In the genomic region with DNA sequence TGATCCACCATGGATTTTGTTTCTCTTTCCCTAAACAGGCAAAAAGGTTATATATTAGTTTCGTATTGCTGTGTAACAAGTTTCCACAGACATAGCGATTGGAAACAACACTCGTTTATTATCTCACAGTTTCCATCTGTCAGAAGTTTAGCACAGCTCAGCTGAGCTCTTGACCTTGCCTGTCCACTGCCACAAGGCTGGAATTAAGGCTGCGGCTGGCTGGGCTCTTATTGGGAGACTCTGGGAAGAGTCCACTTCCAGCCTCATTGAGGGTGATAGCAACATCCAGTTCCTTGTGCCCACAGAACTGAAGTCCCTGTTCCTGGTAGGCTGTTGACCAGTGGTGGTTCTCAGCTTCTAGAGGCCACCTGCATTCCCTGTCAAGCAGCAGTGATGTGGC, we compare ENCODE assay signal across 17 cellular contexts.
DNase-seq lines count a peak whose midpoint lies in the region; ATAC-seq and TF ChIP-seq lines count a peak whose summit lies in the region.
"Had no signal": no experiment of that assay in that cellular context is flagged by ENCODE, and none has a peak within 500 bp of the region (broad histone marks: within the 10 kb centered on the region; RNA-seq: fewer than 3 reads in every experiment).

No MANE protein-coding gene starts in this region.

- H3K4ac ChIP-seq in IMR-90 (ENCODE audit: low read depth, low read length), result no peak overlapping the region

- no peak for TF ChIP-seq RAD21 in IMR-90 (IDR thresholded peaks at IDR 0.05; ENCODE audit: low read length)

- H3K27me3 ChIP-seq in IMR-90 (ENCODE audit: control insufficient read depth, insufficient read depth, low read length) (no peaks in the 10 kb centered on the region), cardiac muscle cell (no peaks in the 10 kb centered on the region), skeletal muscle tissue (ENCODE audit: control insufficient read depth in 3 of 3, insufficient read depth in 3 of 3, low read length in 3 of 3) (no peaks in the 10 kb centered on the region), PC-3 (ENCODE audit: low read length) (no peaks in the 10 kb centered on the region)
- H3K27me3 ChIP-seq: BLaER1 had no signal

- H2AFZ ChIP-seq in IMR-90 (replicated peaks; ENCODE audit: low read length, poor library complexity), result no peak overlapping the region
- H2AFZ ChIP-seq in PC-3 (ENCODE audit: low read length), result no peak overlapping the region
- H2AFZ ChIP-seq: GM23248 had no signal

- H3K9me2 ChIP-seq in PC-3 (replicated peaks; ENCODE audit: low read length), result no peaks in the 10 kb centered on the region

- H3K27ac ChIP-seq in IMR-90 (ENCODE audit: insufficient read depth, low read length), result no peak overlapping the region
- H3K27ac ChIP-seq in cardiac muscle cell, result peak overlapping the region; percentile 34
- H3K27ac ChIP-seq in skeletal muscle tissue (ENCODE audit: low read depth, low read length), result peak overlapping the region; percentile 13
- H3K27ac ChIP-seq in PC-3 (ENCODE audit: low read length), result no peak overlapping the region
- H3K27ac ChIP-seq: BLaER1, GM23248 had no signal

- BruUV-seq in IMR-90 (replicated peaks; lab: Mats Ljungman, UMichigan), result no TSS peak
- BruUV-seq in PC-3 (replicated peaks; lab: Mats Ljungman, UMichigan), result no TSS peak

- CTCF ChIA-PET in IMR-90 (lab: Yijun Ruan, JAX) (no interaction called here), PC-3 (lab: Charles Lee) (no interaction called here)

- H2AK9ac ChIP-seq in IMR-90 (replicated peaks; ENCODE audit: low read depth, low read length, poor library complexity), result no peak overlapping the region

- H3K4me1 ChIP-seq in IMR-90 (ENCODE audit: control insufficient read depth, insufficient read depth, low read length) (peaks cover 18% of the 10 kb centered on the region), cardiac muscle cell (ENCODE audit: low read depth) (peaks cover 5% of the 10 kb centered on the region), skeletal muscle tissue (ENCODE audit: control insufficient read depth in 3 of 3, insufficient read depth in 3 of 3, low read length in 3 of 3) (peaks cover 0 to 4% (median 0%) of the 10 kb centered on the region in 3 donors), PC-3 (ENCODE audit: insufficient read depth, low read length) (peaks cover 12% of the 10 kb centered on the region; the same call in 1 of the 2 replicates)
- H3K4me1 ChIP-seq: BLaER1 had no signal

- no peak overlapping the region for H4K91ac ChIP-seq in IMR-90 (ENCODE audit: insufficient read depth, low read depth, low read length)

- peak overlapping the region; percentile 11; the same call in 1 of the 2 replicates for H2AK5ac ChIP-seq in IMR-90 (ENCODE audit: low read depth, low read length)

- no peak overlapping the region for H3K14ac ChIP-seq in IMR-90 (replicated peaks; ENCODE audit: low read depth, low read length)

- H4K20me1 ChIP-seq in IMR-90 (ENCODE audit: insufficient read depth, low read length) (no peaks in the 10 kb centered on the region; the same call in 1 of the 2 replicates), PC-3 (ENCODE audit: low read length) (no peaks in the 10 kb centered on the region)
- H4K20me1 ChIP-seq: BLaER1 had no signal

- DNase-seq in IMR-90 (no peak), cardiac muscle cell (ENCODE audit: low read depth in 1 of 2, low spot score in 1 of 2) (peak in 1 of 2 donors; percentile 25), left ventricle myocardium superior (no peak), nucleus accumbens (lab: John Stamatoyannopoulos, UW) (no peak), NCI-H2171 (lab: John Stamatoyannopoulos, UW) (no peak), PC-3 (no peak)
- DNase-seq: 8988T; AML-193; Calu3; CD4-positive, CD25-positive, alpha-beta regulatory T cell; DMS 273 treated with DMSO at 0.1 percent for 48 hours; GM23248 had no signal

- ATAC-seq in IMR-90 (ENCODE audit: low read depth) (no peak), left ventricle myocardium superior (peak; percentile 38), PC-3 (no peak)
- ATAC-seq: GM12878, HCT116, HepG2 had no signal

- no peak overlapping the region for H3K9ac ChIP-seq in IMR-90 (ENCODE audit: low read depth, low read length)
- H3K9ac ChIP-seq in skeletal muscle tissue (ENCODE audit: low read depth in 1 of 3, low read length in 3 of 3), result no peak overlapping the region
- no peak overlapping the region for H3K9ac ChIP-seq in PC-3 (ENCODE audit: low read length)
- H3K9ac ChIP-seq: BLaER1, GM23248 had no signal

- dilution Hi-C loops in IMR-90 (cut with HindIII; ENCODE audit: low sequenced_read_pairs, unreplicated experiment), result no loop called here

- POLR2A ChIA-PET in IMR-90 (lab: Charles Lee; ENCODE audit: unreplicated experiment) (no interaction called here), PC-3 (lab: Charles Lee; ENCODE audit: unreplicated experiment) (no interaction called here)

- H3K9me3 ChIP-seq in IMR-90 (ENCODE audit: control insufficient read depth, insufficient read depth, low read length) (no peaks in the 10 kb centered on the region), cardiac muscle cell (ENCODE audit: low read depth) (no peaks in the 10 kb centered on the region), skeletal muscle tissue (ENCODE audit: control insufficient read depth in 3 of 3, low read length in 3 of 3) (no peaks in the 10 kb centered on the region), PC-3 (ENCODE audit: low read length) (no peaks in the 10 kb centered on the region)
- H3K9me3 ChIP-seq: BLaER1 had no signal

- no peaks in the 10 kb centered on the region for H3F3A ChIP-seq in PC-3 (ENCODE audit: low read length, unreplicated experiment)

- no peaks in the 10 kb centered on the region for H3K79me2 ChIP-seq in PC-3 (ENCODE audit: low read length)

- 83% methylated on average over 1 of the region's 4 CpGs; no CpG with 5 or more reads in 1 of the 2 experiments for WGBS in IMR-90 (ENCODE audit: extremely low coverage in 2 of 2, insufficient read length in 1 of 2), 2 experiments

- H3K9me1 ChIP-seq in IMR-90 (ENCODE audit: insufficient read depth, low read length), result peaks cover 20% of the 10 kb centered on the region

- H3K56ac ChIP-seq in IMR-90 (ENCODE audit: extremely low read depth, insufficient read depth, low read length), result no peak overlapping the region

- in situ Hi-C loops in IMR-90 (cut with MboI; ENCODE audit: low sequenced_read_pairs), result no loop called here

- H4K5ac ChIP-seq in IMR-90 (ENCODE audit: low read depth, low read length), result no peak overlapping the region

- TF ChIP-seq CTCF in IMR-90 (conservative IDR thresholded peaks at IDR 0.05; ENCODE audit: low read depth, low read length) (no peak), cardiac muscle cell (IDR thresholded peaks at IDR 0.05; ENCODE audit: low read depth, low read length) (no peak), PC-3 (conservative IDR thresholded peaks at IDR 0.05; ENCODE audit: low read depth, low read length) (no peak)

- H3K79me1 ChIP-seq in IMR-90 (ENCODE audit: low read depth in 1 of 2, low read length in 2 of 2), result peaks cover 13 to 49% of the 10 kb centered on the region in 2 experiments; a peak in 3 of 4 replicates

- H3K4me2 ChIP-seq in IMR-90 (ENCODE audit: low read depth, low read length), result no peak overlapping the region
- H3K4me2 ChIP-seq in PC-3 (ENCODE audit: low read length), result no peak overlapping the region
- H3K4me2 ChIP-seq: BLaER1 had no signal

- H2BK15ac ChIP-seq in IMR-90 (ENCODE audit: low read depth, low read length), result 0 out of 3 replicates have a peak overlapping the region, but pooled peaks have one; percentile 23

- no peak overlapping the region for H2BK5ac ChIP-seq in IMR-90 (ENCODE audit: low read depth, low read length, poor library complexity, severe bottlenecking)

- H2BK20ac ChIP-seq in IMR-90 (ENCODE audit: low read depth, low read length), result no peak overlapping the region

- no peak overlapping the region for H3K18ac ChIP-seq in IMR-90 (ENCODE audit: low read depth, low read length)

- no peak overlapping the region for H3K23ac ChIP-seq in IMR-90 (ENCODE audit: low read depth, low read length)

- H3K4me3 ChIP-seq in IMR-90 (ENCODE audit: insufficient read depth, low read depth, low read length), result no peak overlapping the region
- H3K4me3 ChIP-seq in cardiac muscle cell, result no peak overlapping the region
- H3K4me3 ChIP-seq in skeletal muscle tissue (ENCODE audit: low read length in 3 of 3), result no peak overlapping the region
- H3K4me3 ChIP-seq in PC-3 (ENCODE audit: low read length), result no peak overlapping the region
- H3K4me3 ChIP-seq: BLaER1, GM12878, GM23248 had no signal

- no peak overlapping the region for H4K8ac ChIP-seq in IMR-90 (ENCODE audit: low read depth in 2 of 2, low read length in 2 of 2)

- H2BK120ac ChIP-seq in IMR-90 (ENCODE audit: low read depth, low read length), result no peak overlapping the region

- no peak for TF ChIP-seq POLR2A in IMR-90 (IDR thresholded peaks at IDR 0.05; ENCODE audit: low read depth, low read length)

- intact Hi-C loops in IMR-90 (cut with micrococcal nuclease), result no loop called here
- intact Hi-C loops in left ventricle myocardium superior (cut with micrococcal nuclease), result no loop called here
- intact Hi-C loops in PC-3 (cut with micrococcal nuclease), result no loop called here

- H3K36me3 ChIP-seq in IMR-90 (ENCODE audit: control insufficient read depth, insufficient read depth, low read length), result no peaks in the 10 kb centered on the region
- H3K36me3 ChIP-seq in cardiac muscle cell, result peaks cover 26% of the 10 kb centered on the region
- peaks cover 0 to 10% (median 6%) of the 10 kb centered on the region in 3 donors for H3K36me3 ChIP-seq in skeletal muscle tissue (ENCODE audit: control insufficient read depth in 3 of 3, insufficient read depth in 3 of 3, low read length in 3 of 3)
- H3K36me3 ChIP-seq in PC-3 (ENCODE audit: low read depth, low read length), result no peaks in the 10 kb centered on the region
- H3K36me3 ChIP-seq: BLaER1 had no signal

TF ChIP-seq in IMR-90, 13 proteins besides CTCF, POLR2A, EP300 and RAD21:
- TF ChIP-seq BHLHE40 (IDR thresholded peaks at IDR 0.05; ENCODE audit: low read depth, low read length) (no peak), MXI1 (IDR thresholded peaks at IDR 0.05; ENCODE audit: borderline replicate concordance, low read depth, low read length) (no peak), SMC3 (IDR thresholded peaks at IDR 0.05; ENCODE audit: low read depth, low read length) (no peak), CEBPB (IDR thresholded peaks at IDR 0.05; ENCODE audit: low read depth, low read length) (no peak), RCOR1 (IDR thresholded peaks at IDR 0.05; ENCODE audit: insufficient replicate concordance, low read length) (no peak), MAFK (IDR thresholded peaks at IDR 0.05; ENCODE audit: low read depth, low read length) (no peak), RFX5 (IDR thresholded peaks at IDR 0.05; ENCODE audit: low read depth, low read length) (no peak), NFE2L2 (IDR thresholded peaks at IDR 0.05; ENCODE audit: low read depth, low read length) (no peak), MAZ (IDR thresholded peaks at IDR 0.05; ENCODE audit: borderline replicate concordance, low read depth, low read length) (no peak)
TF ChIP-seq in IMR-90: peak in this region for 0.

Comparison
In these comparisons a context has a peak if more than half of its experiments do, and no peak if none do; other contexts are left out.
1. H3K27ac ChIP-seq: peak in cardiac muscle cell (single experiment) and skeletal muscle tissue (single experiment); none in IMR-90 (single experiment) and PC-3 (single experiment).